1 cellular context compared by ENCODE assay signal in the genomic region with DNA sequence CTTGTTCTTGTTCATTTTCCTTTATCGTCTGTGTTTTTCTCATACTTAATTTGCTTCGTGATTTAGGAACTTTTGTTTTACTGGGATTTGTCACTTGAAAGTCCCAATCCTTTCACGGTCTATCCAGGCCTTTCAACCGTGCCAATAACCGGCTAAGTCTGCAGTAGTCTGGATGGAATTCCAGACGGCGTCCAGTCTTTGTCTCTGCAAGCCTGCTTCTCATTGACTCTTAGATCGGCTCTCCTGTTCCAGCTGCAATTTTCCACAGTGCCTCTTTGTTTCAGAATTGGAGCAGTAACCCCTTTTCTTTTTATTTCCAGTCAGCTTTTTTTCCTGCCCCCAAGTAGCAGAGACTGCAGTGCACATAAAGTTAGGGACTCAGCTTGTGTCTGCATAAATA.
TF ChIP-seq lines count a peak whose summit lies in the region.

No MANE protein-coding gene starts in this region.

TF ChIP-seq in HepG2, 621 proteins besides CTCF, POLR2A, EP300 and RAD21:
- no peak for TF ChIP-seq ZNF740 (CRISPR knock-in tag; IDR thresholded peaks at IDR 0.05)
- no peak for TF ChIP-seq ZNF484 (CRISPR knock-in tag; IDR thresholded peaks at IDR 0.05; ENCODE audit: borderline replicate concordance, low read depth)
- no peak for TF ChIP-seq ZNF510 (CRISPR knock-in tag; IDR thresholded peaks at IDR 0.05; ENCODE audit: low read depth)
